Comparison of ENCODE assay signal across 26 cellular contexts in the genomic region with DNA sequence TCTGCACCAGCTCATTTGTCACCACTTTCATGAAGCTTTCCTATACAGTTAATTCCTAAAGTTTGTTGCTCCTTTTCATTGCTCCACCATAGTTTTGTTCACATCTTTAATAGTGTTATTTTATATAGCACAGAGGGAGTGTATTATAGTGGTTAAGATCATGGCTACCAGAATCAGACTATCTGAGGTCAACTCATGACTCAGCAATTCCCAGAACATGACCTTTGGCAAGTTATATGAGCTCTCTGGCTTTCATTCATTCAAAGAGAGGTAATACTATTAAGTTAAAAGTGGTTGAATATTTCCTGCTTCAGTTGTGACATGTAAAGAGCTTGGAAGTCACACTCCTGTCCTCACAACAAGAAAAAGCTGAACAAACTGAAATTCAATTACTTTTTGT.
A peak's percentile ranks its signal among the peaks of the same experiment; 100 is the strongest.
DNase-seq lines count a peak whose midpoint lies in the region; ATAC-seq and TF ChIP-seq lines count a peak whose summit lies in the region.
"Had no signal": no experiment of that assay in that cellular context is flagged by ENCODE, and none has a peak within 500 bp of the region (broad histone marks: within the 10 kb centered on the region; RNA-seq: fewer than 3 reads in every experiment).

No MANE protein-coding gene starts in this region.

- peaks cover 23 to 26% of the 10 kb centered on the region in 2 donors for H3K9me3 Mint-ChIP-seq in natural killer cell

- TF ChIP-seq POLR2A in IMR-90 (IDR thresholded peaks at IDR 0.05; ENCODE audit: low read depth, low read length): no peak

- no peaks in the 10 kb centered on the region for H3K9me1 ChIP-seq in IMR-90 (ENCODE audit: insufficient read depth, low read length)

- H3K23ac ChIP-seq in IMR-90 (ENCODE audit: low read depth, low read length): no peak overlapping the region

- DNase-seq in A172 (ENCODE audit: low spot score) (peak; percentile 10), IMR-90 (peak; percentile 6), cardiac fibroblast (ENCODE audit: low read depth in 2 of 2) (peak; percentile 13 to 16), left lobe of liver (ENCODE audit: low spot score) (no peak), natural killer cell (no peak), cardiac septum (ENCODE audit: low spot score) (no peak)
- no peak for DNase-seq in activated effector memory CD4-positive, alpha-beta T cell treated with Interleukin-2 at 50 U/mL for 16 hours
- no peak for DNase-seq in activated CD4-positive, CD25-positive, alpha-beta regulatory T cell (lab: John Stamatoyannopoulos, UW)
- DNase-seq: activated naive CD4-positive, alpha-beta T cell treated with anti-CD3 and anti-CD28 coated beads, Interleukin-2, amount 50 U/mL, for 16 hours; activated T-cell treated with anti-CD3 and anti-CD28 coated beads, Interleukin-2, amount 50 U/mL, for 48 hours; aorta; effector memory CD4-positive, alpha-beta T cell; head of caudate nucleus; NCI-H187; NCI-H2227 treated with DMSO at 0.1 percent for 48 hours; NCI-H748 treated with DMSO at 0.1 percent for 48 hours; ovary; SHP77; stimulated activated naive CD8-positive, alpha-beta T cell treated with anti-CD3 and anti-CD28 coated beads, Interleukin-15, amount 100 ng/mL, for 72 hours had no signal

- in situ Hi-C loops in IMR-90 (cut with MboI; ENCODE audit: low sequenced_read_pairs): no loop called here

- H2AK9ac ChIP-seq in IMR-90 (replicated peaks; ENCODE audit: low read depth, low read length, poor library complexity): no peak overlapping the region

- intact Hi-C loops in IMR-90 (cut with micrococcal nuclease): no loop called here
- intact Hi-C loops in natural killer cell (cut with micrococcal nuclease): no loop called here
- intact Hi-C loops in cardiac septum (cut with DNase I): no loop called here

- no peak for TF ChIP-seq CTCF in IMR-90 (conservative IDR thresholded peaks at IDR 0.05; ENCODE audit: low read depth, low read length)
- no peak for TF ChIP-seq CTCF in cardiac fibroblast (IDR thresholded peaks at IDR 0.05; ENCODE audit: low read depth, low read length)
- no peak for TF ChIP-seq CTCF in natural killer cell (IDR thresholded peaks at IDR 0.05)

- H3K36me3 Mint-ChIP-seq in natural killer cell: peaks cover 10% of the 10 kb centered on the region

- H3K27me3 ChIP-seq in IMR-90 (ENCODE audit: control insufficient read depth, insufficient read depth, low read length): no peaks in the 10 kb centered on the region
- H3K27me3 ChIP-seq: BLaER1, esophagus muscularis mucosa, ovary, right atrium auricular region, tibial nerve had no signal

- no peak overlapping the region for H3K18ac ChIP-seq in IMR-90 (ENCODE audit: low read depth, low read length)

- no peaks in the 10 kb centered on the region for H3K27me3 Mint-ChIP-seq in natural killer cell (ENCODE audit: low read depth in 2 of 2)
- H3K27me3 Mint-ChIP-seq: stimulated activated naive CD8-positive, alpha-beta T cell treated with anti-CD3 and anti-CD28 coated beads, Interleukin-15, amount 100 ng/mL, for 72 hours had no signal

- dilution Hi-C loops in IMR-90 (cut with HindIII; ENCODE audit: low sequenced_read_pairs, unreplicated experiment): no loop called here

- no peak overlapping the region for H2AK5ac ChIP-seq in IMR-90 (ENCODE audit: low read depth, low read length)

- H4K91ac ChIP-seq in IMR-90 (ENCODE audit: insufficient read depth, low read depth, low read length): no peak overlapping the region

- no peak overlapping the region for H4K5ac ChIP-seq in IMR-90 (ENCODE audit: low read depth, low read length)

- no TSS peak for BruUV-seq in IMR-90 (replicated peaks; lab: Mats Ljungman, UMichigan)

- no peak overlapping the region for H3K4me3 ChIP-seq in IMR-90 (ENCODE audit: insufficient read depth, low read depth, low read length)
- H3K4me3 ChIP-seq in cardiac fibroblast (replicated peaks in 1 of 2; ENCODE audit: low read depth in 2 of 2, low read length in 2 of 2): no peak overlapping the region
- H3K4me3 ChIP-seq: BLaER1, esophagus muscularis mucosa, ovary, right atrium auricular region, tibial nerve had no signal

- H2BK15ac ChIP-seq in IMR-90 (ENCODE audit: low read depth, low read length): no peak overlapping the region

- no peaks in the 10 kb centered on the region for H3K36me3 ChIP-seq in IMR-90 (ENCODE audit: control insufficient read depth, insufficient read depth, low read length)
- H3K36me3 ChIP-seq: BLaER1, esophagus muscularis mucosa, ovary, right atrium auricular region, tibial nerve had no signal

- no peak; the same call in 1 of the 2 replicates for ATAC-seq in IMR-90 (ENCODE audit: low read depth)
- peak; percentile 77 for ATAC-seq in left lobe of liver
- ATAC-seq in natural killer cell: no peak
- ATAC-seq: stimulated activated naive CD8-positive, alpha-beta T cell treated with anti-CD3 and anti-CD28 coated beads, Interleukin-15, amount 100 ng/mL, for 72 hours had no signal

- H3K4me1 Mint-ChIP-seq in natural killer cell: no peaks in the 10 kb centered on the region
- H3K4me1 Mint-ChIP-seq: mesothelial cell of epicardium; nephron; stimulated activated naive CD8-positive, alpha-beta T cell treated with anti-CD3 and anti-CD28 coated beads, Interleukin-15, amount 100 ng/mL, for 72 hours had no signal

- no peak overlapping the region for H2BK120ac ChIP-seq in IMR-90 (ENCODE audit: low read depth, low read length)

- H3K9me3 ChIP-seq in IMR-90 (ENCODE audit: control insufficient read depth, insufficient read depth, low read length): peaks cover 2% of the 10 kb centered on the region; the same call in 1 of the 2 replicates
- H3K9me3 ChIP-seq: ovary, right atrium auricular region had no signal

- no peaks in the 10 kb centered on the region for H3K4me1 ChIP-seq in IMR-90 (ENCODE audit: control insufficient read depth, insufficient read depth, low read length)
- H3K4me1 ChIP-seq: BLaER1, esophagus muscularis mucosa, right atrium auricular region, tibial nerve had no signal

- no peaks in the 10 kb centered on the region for H3K79me1 ChIP-seq in IMR-90 (ENCODE audit: low read depth in 1 of 2, low read length in 2 of 2)

- no peak overlapping the region for H3K27ac ChIP-seq in IMR-90 (ENCODE audit: insufficient read depth, low read length)
- H3K27ac ChIP-seq: BLaER1, esophagus muscularis mucosa, KMS-11, ovary, right atrium auricular region, tibial nerve had no signal

- no peak overlapping the region for H2BK5ac ChIP-seq in IMR-90 (ENCODE audit: low read depth, low read length, poor library complexity, severe bottlenecking)

- H3K27ac Mint-ChIP-seq in natural killer cell: no peak overlapping the region
- H3K27ac Mint-ChIP-seq: mesothelial cell of epicardium; nephron; stimulated activated naive CD8-positive, alpha-beta T cell treated with anti-CD3 and anti-CD28 coated beads, Interleukin-15, amount 100 ng/mL, for 72 hours had no signal

- no peak overlapping the region for H2AFZ ChIP-seq in IMR-90 (replicated peaks; ENCODE audit: low read length, poor library complexity)

- no peak overlapping the region for H4K8ac ChIP-seq in IMR-90 (ENCODE audit: low read depth in 2 of 2, low read length in 2 of 2)

- no peak overlapping the region for H3K9ac ChIP-seq in IMR-90 (ENCODE audit: low read depth, low read length)
- H3K9ac ChIP-seq: BLaER1, KMS-11 had no signal

- no peak overlapping the region for H2BK20ac ChIP-seq in IMR-90 (ENCODE audit: low read depth, low read length)

- POLR2A ChIA-PET in IMR-90 (lab: Charles Lee; ENCODE audit: unreplicated experiment): no interaction called here

- H3K56ac ChIP-seq in IMR-90 (ENCODE audit: extremely low read depth, insufficient read depth, low read length): no peak overlapping the region

- CTCF ChIA-PET in IMR-90 (lab: Yijun Ruan, JAX): interaction anchor here (0.6 kb wide), 1 partner anchor 292 kb away, joined by 3 read pairs; no protein-coding TSS in a partner anchor

- no peaks in the 10 kb centered on the region for H4K20me1 ChIP-seq in IMR-90 (ENCODE audit: insufficient read depth, low read length)
- H4K20me1 ChIP-seq: BLaER1 had no signal

- no peak overlapping the region for H3K4me3 Mint-ChIP-seq in natural killer cell
- H3K4me3 Mint-ChIP-seq: mesothelial cell of epicardium; nephron; stimulated activated naive CD8-positive, alpha-beta T cell treated with anti-CD3 and anti-CD28 coated beads, Interleukin-15, amount 100 ng/mL, for 72 hours had no signal

- no peak overlapping the region for H3K4me2 ChIP-seq in IMR-90 (ENCODE audit: low read depth, low read length)
- H3K4me2 ChIP-seq: BLaER1, KMS-11 had no signal

- no peak overlapping the region for H3K14ac ChIP-seq in IMR-90 (replicated peaks; ENCODE audit: low read depth, low read length)

- H3K4ac ChIP-seq in IMR-90 (ENCODE audit: low read depth, low read length): no peak overlapping the region

- TF ChIP-seq RAD21 in IMR-90 (IDR thresholded peaks at IDR 0.05; ENCODE audit: low read length): no peak

TF ChIP-seq in IMR-90, 13 proteins besides CTCF, POLR2A, EP300 and RAD21:
- TF ChIP-seq MXI1 (IDR thresholded peaks at IDR 0.05; ENCODE audit: borderline replicate concordance, low read depth, low read length) (no peak), MAFK (IDR thresholded peaks at IDR 0.05; ENCODE audit: low read depth, low read length) (peak; percentile 85), BHLHE40 (IDR thresholded peaks at IDR 0.05; ENCODE audit: low read depth, low read length) (no peak), MAZ (IDR thresholded peaks at IDR 0.05; ENCODE audit: borderline replicate concordance, low read depth, low read length) (no peak), NFE2L2 (IDR thresholded peaks at IDR 0.05; ENCODE audit: low read depth, low read length) (peak; percentile 88), RFX5 (IDR thresholded peaks at IDR 0.05; ENCODE audit: low read depth, low read length) (no peak), RCOR1 (IDR thresholded peaks at IDR 0.05; ENCODE audit: insufficient replicate concordance, low read length) (no peak)
TF ChIP-seq in IMR-90: peak in this region for 2.

Comparison
In these comparisons a context has a peak if more than half of its experiments do, and no peak if none do; other contexts are left out.
1. DNase-seq: peak in A172 (single experiment), IMR-90 (single experiment) and cardiac fibroblast (2 of 2); none in left lobe of liver (single experiment), activated effector memory CD4-positive, alpha-beta T cell treated with Interleukin-2 at 50 U/mL for 16 hours (single experiment), activated CD4-positive, CD25-positive, alpha-beta regulatory T cell (0 of 4), natural killer cell (single experiment) and cardiac septum (single experiment).